8 cellular contexts compared by ENCODE assay signal in genomic region chr12:55727643-55728184, GRCh38. TPM values are rescaled to one million over a fixed set of nuclear protein-coding genes. Genes with fewer than 3 reads are reported as not detected.
DNase-seq lines count a peak whose midpoint lies in the region; ATAC-seq lines count a peak whose summit lies in the region.

No MANE protein-coding gene starts in this region.

- peak overlapping the region; percentile 89 for H3K27ac ChIP-seq in BLaER1
- H3K27ac ChIP-seq in HUES64 (ENCODE audit: low read depth, low read length): peak overlapping the region; percentile 98; the same call in 1 of the 2 replicates
- peak overlapping the region; percentile 32 for H3K27ac ChIP-seq in iPS-18a (ENCODE audit: low read length)
- peak overlapping the region; percentile 100 for H3K27ac ChIP-seq in skeletal muscle tissue (ENCODE audit: low read depth, low read length)

- H3K4me1 ChIP-seq in BLaER1 (peaks cover 77% of the 10 kb centered on the region), HUES64 (ENCODE audit: insufficient read depth, low read length) (peaks cover 14% of the 10 kb centered on the region; the same call in 1 of the 2 replicates), iPS-18a (ENCODE audit: control insufficient read depth, low read depth, low read length) (peaks cover 20% of the 10 kb centered on the region), skeletal muscle tissue (ENCODE audit: control insufficient read depth in 3 of 3, insufficient read depth in 3 of 3, low read length in 3 of 3) (peaks cover 60 to 64% (median 63%) of the 10 kb centered on the region in 3 donors)

- H3K9ac ChIP-seq in BLaER1: peak overlapping the region; percentile 87
- peak overlapping the region; percentile 71 for H3K9ac ChIP-seq in HUES64 (ENCODE audit: low read depth, low read length)
- peak overlapping the region; percentile 87 for H3K9ac ChIP-seq in iPS-18a (ENCODE audit: low read length)
- peak overlapping the region; percentile 88 to 100 (median 99) for H3K9ac ChIP-seq in skeletal muscle tissue (ENCODE audit: low read depth in 1 of 3, low read length in 3 of 3)

- H3K36me3 ChIP-seq in BLaER1: peaks cover 36% of the 10 kb centered on the region
- peaks cover 36% of the 10 kb centered on the region for H3K36me3 ChIP-seq in HUES64 (ENCODE audit: insufficient read depth, low read length)
- H3K36me3 ChIP-seq in iPS-18a (ENCODE audit: control insufficient read depth, low read depth, low read length): peaks cover 24% of the 10 kb centered on the region
- peaks cover 35 to 39% (median 36%) of the 10 kb centered on the region in 3 donors for H3K36me3 ChIP-seq in skeletal muscle tissue (ENCODE audit: control insufficient read depth in 3 of 3, insufficient read depth in 3 of 3, low read length in 3 of 3)

- no peaks in the 10 kb centered on the region for H3K9me3 ChIP-seq in BLaER1
- H3K9me3 ChIP-seq in HUES64 (ENCODE audit: insufficient read depth, low read depth, low read length): no peaks in the 10 kb centered on the region
- H3K9me3 ChIP-seq in iPS-18a (ENCODE audit: control insufficient read depth, low read depth, low read length): no peaks in the 10 kb centered on the region
- no peaks in the 10 kb centered on the region for H3K9me3 ChIP-seq in skeletal muscle tissue (ENCODE audit: control insufficient read depth in 3 of 3, low read length in 3 of 3)

- H3K27me3 ChIP-seq in BLaER1 (no peaks in the 10 kb centered on the region), HUES64 (ENCODE audit: insufficient read depth, low read length) (no peaks in the 10 kb centered on the region), iPS-18a (ENCODE audit: control insufficient read depth, insufficient read depth, low read length) (no peaks in the 10 kb centered on the region), skeletal muscle tissue (ENCODE audit: control insufficient read depth in 3 of 3, insufficient read depth in 3 of 3, low read length in 3 of 3) (no peaks in the 10 kb centered on the region)

- DNase-seq in amniotic stem cell (lab: John Stamatoyannopoulos, UW) (peak; percentile 53), NCI-H2081 treated with DMSO at 0.1 percent for 48 hours (lab: John Stamatoyannopoulos, UW) (no peak), GDM1 (lab: John Stamatoyannopoulos, UW) (no peak)

- no peak for ATAC-seq in HG03039 (IDR thresholded peaks at IDR 0.05; ENCODE audit: unreplicated experiment)

- H4K20me1 ChIP-seq in BLaER1: peaks cover 28% of the 10 kb centered on the region

- H3K4me2 ChIP-seq in BLaER1: peak overlapping the region; percentile 99

- H3K4me3 ChIP-seq in BLaER1 (peak overlapping the region; percentile 77), HUES64 (ENCODE audit: low read length) (peak overlapping the region; percentile 69), iPS-18a (ENCODE audit: low read length) (peak overlapping the region; percentile 83), skeletal muscle tissue (ENCODE audit: low read length in 3 of 3) (peak overlapping the region; percentile 86 to 94 (median 93))

- WGBS in HUES64: 6% methylated on average over 9 of the region's 9 CpGs

RNA-seq across cellular contexts. Expression of gene CD63, which starts 1.1 kb away (rescaled TPM):
- 373 TPM for polyA plus RNA-seq in HUES64 (2013, experiment 1 of 2)
- 387 TPM for polyA plus RNA-seq in HUES64 (2013, experiment 2 of 2)
- 1,640 TPM for total RNA-seq in skeletal muscle tissue

RNA-seq across cellular contexts. Expression of gene RDH5, which starts 7.5 kb away (rescaled TPM):
- polyA plus RNA-seq in HUES64 (2013, experiment 1 of 2): 2.1 TPM
- 1.6 TPM for polyA plus RNA-seq in HUES64 (2013, experiment 2 of 2)
- total RNA-seq in skeletal muscle tissue: 19.8 TPM

RNA-seq across cellular contexts. Expression of gene BLOC1S1, which starts 11.9 kb away (rescaled TPM):
- polyA plus RNA-seq in HUES64 (2013, experiment 1 of 2): 90.1 TPM
- 106 TPM for polyA plus RNA-seq in HUES64 (2013, experiment 2 of 2)
- 42.3 TPM for total RNA-seq in skeletal muscle tissue

RNA-seq across cellular contexts. Expression of gene GDF11, which starts 15.2 kb away (rescaled TPM):
- polyA plus RNA-seq in HUES64 (2013, experiment 1 of 2): 16.3 TPM
- polyA plus RNA-seq in HUES64 (2013, experiment 2 of 2): 16.2 TPM
- 3.1 TPM for total RNA-seq in skeletal muscle tissue

RNA-seq across cellular contexts. Expression of gene ITGA7, which starts 20.0 kb away (rescaled TPM):
- 43.8 TPM for polyA plus RNA-seq in HUES64 (2013, experiment 1 of 2)
- 45.1 TPM for polyA plus RNA-seq in HUES64 (2013, experiment 2 of 2)
- total RNA-seq in skeletal muscle tissue: 123 TPM

Comparison
In these comparisons a context has a peak if more than half of its experiments do, and no peak if none do; other contexts are left out.
1. H3K27ac ChIP-seq: peak in every context shown above with its lines; median percentile 100 in skeletal muscle tissue; 98 in HUES64; 89 in BLaER1; 32 in iPS-18a.